8 cellular contexts compared by ENCODE assay signal in genomic region chr7:4776160-4776623, GRCh38. TPM values are rescaled to one million over a fixed set of nuclear protein-coding genes. Genes with fewer than 3 reads are reported as not detected.
DNase-seq lines count a peak whose midpoint lies in the region; ATAC-seq and TF ChIP-seq lines count a peak whose summit lies in the region.

No MANE protein-coding gene starts in this region.

- H3K27ac ChIP-seq in SU-DHL-6 (ENCODE audit: low read depth, low read length) (no peak overlapping the region), psoas muscle (peak overlapping the region; percentile 96)

- 0 out of 2 replicates have a peak, but pooled peaks cover 7% of the 10 kb centered on the region for H3F3A ChIP-seq in SU-DHL-6 (ENCODE audit: insufficient read depth)

- no peaks in the 10 kb centered on the region for H3K27me3 ChIP-seq in SU-DHL-6 (ENCODE audit: low read length)
- H3K27me3 ChIP-seq in psoas muscle (ENCODE audit: insufficient read depth in 3 of 3, low read length in 2 of 3): no peaks in the 10 kb centered on the region

- H3K9me2 ChIP-seq in SU-DHL-6 (replicated peaks; ENCODE audit: insufficient read depth, low read length): no peaks in the 10 kb centered on the region

- TF ChIP-seq CTCF in GM12865 (IDR thresholded peaks at IDR 0.05; ENCODE audit: insufficient read depth, low read depth, low read length, missing control alignments) (no peak), SU-DHL-6 (IDR thresholded peaks at IDR 0.05; ENCODE audit: insufficient read depth, low read length, poor library complexity, severe bottlenecking) (no peak), fibroblast of pulmonary artery (IDR thresholded peaks at IDR 0.05; ENCODE audit: low read length, missing control alignments) (no peak), psoas muscle (IDR thresholded peaks at IDR 0.05) (no peak)

- intact Hi-C loops in psoas muscle (cut with DNase I): no loop called here

- H3K36me3 ChIP-seq in SU-DHL-6 (ENCODE audit: low read length) (no peaks in the 10 kb centered on the region), psoas muscle (ENCODE audit: insufficient read depth in 1 of 2, low read depth in 1 of 2) (peaks cover 0 to 24% of the 10 kb centered on the region in 2 donors)

- ATAC-seq in psoas muscle (no peak), HG03108 (IDR thresholded peaks at IDR 0.05; ENCODE audit: unreplicated experiment) (no peak)

- peak overlapping the region; percentile 96 for H3K4me2 ChIP-seq in SU-DHL-6 (ENCODE audit: low read depth, low read length, poor library complexity, severe bottlenecking)

- H3K9me3 ChIP-seq in SU-DHL-6 (ENCODE audit: insufficient read depth, low read length): no peaks in the 10 kb centered on the region
- no peaks in the 10 kb centered on the region for H3K9me3 ChIP-seq in psoas muscle

- DNase-seq in GM12865 (ENCODE audit: low read depth): no peak
- no peak for DNase-seq in fibroblast of pulmonary artery (ENCODE audit: low read depth)
- no peak for DNase-seq in psoas muscle
- DNase-seq in SHP77 (lab: John Stamatoyannopoulos, UW): no peak
- no peak for DNase-seq in putamen (ENCODE audit: low spot score)
- DNase-seq in iPS-NIHi11 (ENCODE audit: low spot score): no peak

- peak overlapping the region; percentile 77 for H2AFZ ChIP-seq in SU-DHL-6 (ENCODE audit: low read depth, low read length, severe bottlenecking)

- peak overlapping the region; percentile 90 for H3K9ac ChIP-seq in SU-DHL-6 (ENCODE audit: low read length)

- H3K4me3 ChIP-seq in GM12865 (ENCODE audit: low read depth, low read length): peak overlapping the region; percentile 99
- H3K4me3 ChIP-seq in SU-DHL-6 (ENCODE audit: insufficient read depth, low read length, poor library complexity, severe bottlenecking): peak overlapping the region; percentile 97
- peak overlapping the region; percentile 99 for H3K4me3 ChIP-seq in fibroblast of pulmonary artery (replicated peaks; ENCODE audit: low read depth, low read length)
- H3K4me3 ChIP-seq in psoas muscle: peak overlapping the region; percentile 97

- peaks cover 3% of the 10 kb centered on the region; the same call in 1 of the 2 replicates for H4K20me1 ChIP-seq in SU-DHL-6 (ENCODE audit: low read depth, low read length)

- H3K4me1 ChIP-seq in psoas muscle: peaks cover 11% of the 10 kb centered on the region

- WGBS in psoas muscle, 3 donors: 39 to 43% (median 39%) methylated on average over 14 to 16 of the region's 16 CpGs

- H3K79me2 ChIP-seq in SU-DHL-6 (ENCODE audit: insufficient read depth, low read length): peaks cover 38% of the 10 kb centered on the region

RNA-seq across cellular contexts. Expression of gene AP5Z1, which starts 0.8 kb away (rescaled TPM):
- 10 to 100 TPM in 1 of 4 donors, 1 to 10 TPM in 3; 6.6 to 20.1 (median 8.7) TPM for total RNA-seq in psoas muscle
- polyA plus RNA-seq in psoas muscle: 10 to 100 TPM; 12.1 to 19.2 (median 15.2) TPM
